ENCODE assay signal across 23 cellular contexts in genomic region chr16:10612649-10613179, GRCh38. TPM values are rescaled to one million over a fixed set of nuclear protein-coding genes. Genes with fewer than 3 reads are reported as not detected.
"Had no signal": no experiment of that assay in that cellular context is flagged by ENCODE, and none has a peak within 500 bp of the region (broad histone marks: within the 10 kb centered on the region; RNA-seq: fewer than 3 reads in every experiment).

No MANE protein-coding gene starts in this region.

- ATAC-seq: activated CD4-positive, CD25-positive, alpha-beta regulatory T cell treated with anti-CD3 and anti-CD28 coated beads, Interleukin-2, amount 50 U/mL, for 24 hours; activated CD8-positive, alpha-beta memory T cell treated with anti-CD3 and anti-CD28 coated beads, Interleukin-2, amount 10 ng/mL, durations not matched to agents 7 days and 5 days; body of pancreas; foreskin keratinocyte; right cardiac atrium; stimulated activated effector memory CD8-positive, alpha-beta T cell treated with anti-CD3 and anti-CD28 coated beads, Interleukin-12 subunit alpha, Interleukin-12 subunit beta, amount 100 ng/mL, for 72 hours had no signal

- H3K27me3 ChIP-seq: body of pancreas, cardiac muscle cell, foreskin keratinocyte, hepatocyte had no signal

- H3K36me3 ChIP-seq: cardiac muscle cell, left ventricle myocardium inferior had no signal

- H3K4me2 ChIP-seq: hepatocyte had no signal

- H2AFZ ChIP-seq: hepatocyte, parathyroid adenoma had no signal

- H3K9me3 ChIP-seq: body of pancreas, left ventricle myocardium inferior had no signal

- H3K27ac ChIP-seq: body of pancreas, cardiac muscle cell, foreskin keratinocyte, hepatocyte, left ventricle myocardium inferior, parathyroid adenoma, skin epidermis had no signal

- H3K9ac ChIP-seq: parathyroid adenoma had no signal

- DNase-seq: activated CD4-positive, alpha-beta memory T cell treated with anti-CD3 and anti-CD28 coated beads, Interleukin-2, amount 10 ng/mL, durations not matched to agents 7 days and 5 days; activated CD4-positive, alpha-beta T cell treated with anti-CD3 and anti-CD28 coated beads, Interleukin-2, amount 10 ng/mL, durations not matched to agents 24 days and 14 days; activated CD8-positive, alpha-beta memory T cell treated with anti-CD3 and anti-CD28 coated beads, Interleukin-2, amount 10 ng/mL, durations not matched to agents 7 days and 5 days; activated effector memory CD4-positive, alpha-beta T cell treated with anti-CD3 and anti-CD28 coated beads, Interleukin-2, amount 50 U/mL, for 16 hours; activated naive CD4-positive, alpha-beta T cell treated with anti-CD3 and anti-CD28 coated beads, Interleukin-2, amount 10 ng/mL, durations not matched to agents 7 days and 5 days; activated T-cell treated with anti-CD3 and anti-CD28 coated beads for 4 hours; body of pancreas; foreskin keratinocyte; immature natural killer cell; kidney glomerular epithelial cell; left ventricle myocardium inferior; mammary epithelial cell; right cardiac atrium; stimulated activated CD4-positive, alpha-beta T cell treated with anti-CD3 and anti-CD28 coated beads, Interleukin-1b, Interleukin-23, amount 100 ng/mL, for 48 hours had no signal

- FAIRE-seq: endometrium had no signal

- H3K79me2 ChIP-seq: hepatocyte, parathyroid adenoma had no signal

- H3K4me3 ChIP-seq: body of pancreas, cardiac muscle cell, hepatocyte, left ventricle myocardium inferior, skin epidermis had no signal

- H3K4me1 ChIP-seq: body of pancreas had no signal

RNA-seq across cellular contexts. Expression of gene EMP2, which starts 32.3 kb away (rescaled TPM):
- total RNA-seq: activated CD4-positive, alpha-beta memory T cell treated with anti-CD3 and anti-CD28 coated beads, Interleukin-2, amount 10 ng/mL, durations not matched to agents 7 days and 5 days; activated CD4-positive, alpha-beta T cell treated with anti-CD3 and anti-CD28 coated beads, Interleukin-2, amount 10 ng/mL, durations not matched to agents 24 days and 14 days; activated CD8-positive, alpha-beta memory T cell treated with anti-CD3 and anti-CD28 coated beads, Interleukin-2, amount 10 ng/mL, durations not matched to agents 7 days and 5 days; natural killer cell treated with Interleukin-12 subunit alpha and Interleukin-12 subunit beta and Interleukin-15 and Interleukin-18, amount 100 ng/mL, for 72 hours; T-helper 2 cell treated with Interferon-gamma antibody and Interleukin-4, amounts not matched to agents 100 ng/mL and 5 ng/mL, for 36 hours had no signal
- polyA plus RNA-seq: immature natural killer cell had no signal
